19 cellular contexts compared by ENCODE assay signal in the genomic region with DNA sequence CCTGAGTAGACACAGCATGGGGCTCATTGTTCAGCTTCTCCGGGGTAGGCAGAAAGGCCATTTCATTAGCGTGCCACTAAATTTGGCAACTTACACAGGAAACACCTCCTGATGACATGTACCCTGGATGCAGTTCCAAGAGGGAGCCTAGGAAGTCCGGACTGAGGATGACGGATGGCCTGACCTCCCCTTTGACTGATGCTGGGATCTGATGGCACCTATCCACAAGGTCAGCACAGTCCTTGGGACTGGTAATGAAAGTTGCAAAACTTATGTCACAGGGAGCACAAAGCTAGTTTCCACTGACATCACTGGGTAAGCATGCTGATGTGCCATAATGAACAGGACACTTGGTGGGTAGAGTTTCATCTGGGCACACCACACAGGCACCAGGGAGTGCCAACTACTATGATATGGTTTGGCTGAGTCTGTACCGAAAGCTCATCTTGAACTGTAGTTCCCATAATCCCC.
"Had no signal": no experiment of that assay in that cellular context is flagged by ENCODE, and none has a peak within 500 bp of the region (broad histone marks: within the 10 kb centered on the region; RNA-seq: fewer than 3 reads in every experiment).

No MANE protein-coding gene starts in this region.

- H3K4me3 ChIP-seq: cardiac muscle cell, left lung, prostate gland, skin epidermis, tibial nerve, uterus had no signal

- ATAC-seq: activated CD4-positive, CD25-positive, alpha-beta regulatory T cell treated with anti-CD3 and anti-CD28 coated beads, Interleukin-2, amount 50 U/mL, for 24 hours; effector memory CD8-positive, alpha-beta T cell; left lung; right cardiac atrium had no signal

- H3K4me1 ChIP-seq: left lung, prostate gland, tibial nerve, uterus had no signal

- H3K36me3 ChIP-seq: cardiac muscle cell, left lung, prostate gland, tibial nerve, uterus had no signal

- H3K27me3 Mint-ChIP-seq: dendritic cell treated with granulocyte-macrophage colony-stimulating factor and Interleukin-4, amounts not matched to agents 40 ng/mL and 50 ng/mL, for 4 days had no signal

- H3K9me3 ChIP-seq: left lung, prostate gland, tibial nerve, uterus had no signal

- H3K27ac Mint-ChIP-seq: activated T-cell treated with anti-CD3 and anti-CD28 coated beads, Interleukin-2, amount 50 U/mL, for 72 hours; dendritic cell treated with granulocyte-macrophage colony-stimulating factor and Interleukin-4, amounts not matched to agents 40 ng/mL and 50 ng/mL, for 4 days; effector memory CD8-positive, alpha-beta T cell; stimulated activated naive CD8-positive, alpha-beta T cell treated with anti-CD3 and anti-CD28 coated beads, Interleukin-15, Interleukin-2, amounts not matched to agents 100 ng/mL and 50 ng/mL, for 24 hours had no signal

- H3K27ac ChIP-seq: cardiac muscle cell, left lung, prostate gland, tibial nerve, uterus had no signal

- DNase-seq: activated CD4-positive, alpha-beta T cell treated with anti-CD3 and anti-CD28 coated beads, Interleukin-2, amount 50 U/mL, for 1 hour; activated effector memory CD4-positive, alpha-beta T cell treated with anti-CD3 and anti-CD28 coated beads, Interleukin-2, amount 50 U/mL, for 16 hours; activated naive CD4-positive, alpha-beta T cell treated with anti-CD3 and anti-CD28 coated beads, Interleukin-2, amount 50 U/mL, for 16 hours; activated T-cell treated with anti-CD3 and anti-CD28 coated beads, Interleukin-2, amount 50 U/mL, for 72 hours; effector memory CD8-positive, alpha-beta T cell; foreskin melanocyte; left lung; mammary epithelial cell; right cardiac atrium; T-helper 1 cell; T-helper 9 cell had no signal

- H3K4me3 Mint-ChIP-seq: activated T-cell treated with anti-CD3 and anti-CD28 coated beads, Interleukin-2, amount 50 U/mL, for 72 hours; dendritic cell treated with granulocyte-macrophage colony-stimulating factor and Interleukin-4, amounts not matched to agents 40 ng/mL and 50 ng/mL, for 4 days; effector memory CD8-positive, alpha-beta T cell; stimulated activated naive CD8-positive, alpha-beta T cell treated with anti-CD3 and anti-CD28 coated beads, Interleukin-15, Interleukin-2, amounts not matched to agents 100 ng/mL and 50 ng/mL, for 24 hours had no signal

- H3K27me3 ChIP-seq: cardiac muscle cell, left lung, tibial nerve, uterus had no signal

- H3K9me3 Mint-ChIP-seq: activated T-cell treated with anti-CD3 and anti-CD28 coated beads, Interleukin-2, amount 50 U/mL, for 72 hours; dendritic cell treated with granulocyte-macrophage colony-stimulating factor and Interleukin-4, amounts not matched to agents 40 ng/mL and 50 ng/mL, for 4 days; effector memory CD8-positive, alpha-beta T cell had no signal
